In genomic region chr2:233813236-233814062, GRCh38 we compare ENCODE assay signal across 16 cellular contexts. TPM values are rescaled to one million over a fixed set of nuclear protein-coding genes. Genes with fewer than 3 reads are reported as not detected.
"Had no signal": no experiment of that assay in that cellular context is flagged by ENCODE, and none has a peak within 500 bp of the region (broad histone marks: within the 10 kb centered on the region; RNA-seq: fewer than 3 reads in every experiment).

No MANE protein-coding gene starts in this region.

- H3K4me3 Mint-ChIP-seq: activated CD4-positive, alpha-beta T cell treated with anti-CD3 and anti-CD28 coated beads, Interleukin-2, amount 10 ng/mL, durations not matched to agents 24 days and 14 days; mesothelial cell of epicardium had no signal

- H3K27ac Mint-ChIP-seq: activated CD4-positive, alpha-beta T cell treated with anti-CD3 and anti-CD28 coated beads, Interleukin-2, amount 10 ng/mL, durations not matched to agents 24 days and 14 days; mesothelial cell of epicardium had no signal

- H3K27ac ChIP-seq: ascending aorta, esophagus squamous epithelium, foreskin keratinocyte, testis had no signal

- H3K4me3 ChIP-seq: ascending aorta, esophagus squamous epithelium, testis had no signal

- H3K9me3 ChIP-seq: ascending aorta, esophagus squamous epithelium, testis had no signal

- H3K27me3 ChIP-seq: ascending aorta, testis had no signal

- H3K4me1 Mint-ChIP-seq: activated CD4-positive, alpha-beta T cell treated with anti-CD3 and anti-CD28 coated beads, Interleukin-2, amount 10 ng/mL, durations not matched to agents 24 days and 14 days had no signal

- H3K9me3 Mint-ChIP-seq: activated CD4-positive, alpha-beta T cell treated with anti-CD3 and anti-CD28 coated beads, Interleukin-2, amount 10 ng/mL, durations not matched to agents 24 days and 14 days had no signal

- DNase-seq: activated CD4-positive, alpha-beta T cell treated with anti-CD3 and anti-CD28 coated beads, Interleukin-2, amount 10 ng/mL, durations not matched to agents 24 days and 14 days; activated naive CD4-positive, alpha-beta T cell; esophagus squamous epithelium; foreskin keratinocyte; stimulated activated CD4-positive, alpha-beta T cell treated with anti-CD3 and anti-CD28 coated beads, Interleukin-12 subunit alpha, Interleukin-12 subunit beta, amount 100 ng/mL, for 4 hours; stimulated activated naive CD8-positive, alpha-beta T cell treated with anti-CD3 and anti-CD28 coated beads, Interleukin-15, Interleukin-2, amounts not matched to agents 100 U/mL and 50 U/mL, for 24 hours; T1000; testis had no signal

- H3K36me3 ChIP-seq: ascending aorta, esophagus squamous epithelium had no signal

- H3K4me1 ChIP-seq: ascending aorta, esophagus squamous epithelium, foreskin keratinocyte, testis had no signal

- FAIRE-seq: bronchial epithelial cell, islet of Langerhans, urothelium cell line had no signal

RNA-seq across cellular contexts. Expression of gene MROH2A, which starts 35.3 kb away (rescaled TPM):
- total RNA-seq: activated CD4-positive, alpha-beta T cell treated with anti-CD3 and anti-CD28 coated beads, Interleukin-2, amount 10 ng/mL, durations not matched to agents 24 days and 14 days; activated CD8-positive, alpha-beta memory T cell treated with anti-CD3 and anti-CD28 coated beads for 36 hours; ascending aorta; bronchial epithelial cell; mesothelial cell of epicardium; myocyte; right cardiac atrium had no signal
- polyA plus RNA-seq: right cardiac atrium had no signal

RNA-seq across cellular contexts. Expression of gene HJURP, which starts 40.9 kb away (rescaled TPM):
- total RNA-seq: ascending aorta had no signal

RNA-seq across cellular contexts. Expression of gene UGT1A1, which starts 53.4 kb away (rescaled TPM):
- total RNA-seq: activated CD4-positive, alpha-beta T cell treated with anti-CD3 and anti-CD28 coated beads, Interleukin-2, amount 10 ng/mL, durations not matched to agents 24 days and 14 days; activated CD8-positive, alpha-beta memory T cell treated with anti-CD3 and anti-CD28 coated beads for 36 hours; ascending aorta; mesothelial cell of epicardium; myocyte; right cardiac atrium had no signal
- polyA plus RNA-seq: right cardiac atrium had no signal
